Comparison of ENCODE assay signal across 8 cellular contexts in genomic region chr9:20620658-20621552, GRCh38. TPM values are rescaled to one million over a fixed set of nuclear protein-coding genes. Genes with fewer than 3 reads are reported as not detected.
DNase-seq lines count a peak whose midpoint lies in the region; FAIRE-seq and TF ChIP-seq lines count a peak whose summit lies in the region.

No MANE protein-coding gene starts in this region.

- no peaks in the 10 kb centered on the region for H3K9me3 Mint-ChIP-seq in brain

- H3K4me1 ChIP-seq in iPS-20b (ENCODE audit: insufficient read depth, low read length) (peaks cover 5% of the 10 kb centered on the region), small intestine (ENCODE audit: control insufficient read depth in 2 of 2, insufficient read depth in 1 of 2, low read depth in 1 of 2, low read length in 1 of 2) (peaks cover 0 to 2% of the 10 kb centered on the region in 2 donors)

- H3K4me3 ChIP-seq in iPS-20b (ENCODE audit: low read length): peak overlapping the region; percentile 77
- H3K4me3 ChIP-seq in small intestine (ENCODE audit: low read depth in 1 of 2, low read length in 2 of 2): peak overlapping the region; percentile 61 to 99

- peaks cover 8% of the 10 kb centered on the region for H3K36me3 Mint-ChIP-seq in brain

- H3K4me3 Mint-ChIP-seq in brain: peak overlapping the region; percentile 85 to 100 (median 99)

- peak overlapping the region; percentile 9; the same call in 1 of the 2 replicates for H3K9ac ChIP-seq in iPS-20b (ENCODE audit: low read depth, low read length)

- H3K27me3 ChIP-seq in iPS-20b (ENCODE audit: insufficient read depth, low read length): peaks cover 60% of the 10 kb centered on the region
- H3K27me3 ChIP-seq in small intestine (ENCODE audit: control insufficient read depth in 2 of 2, insufficient read depth in 2 of 2, low read length in 2 of 2): no peaks in the 10 kb centered on the region

- FAIRE-seq in small intestine (lab: Jason Lieb, UNC) (no peak), RCC 7860 (lab: Jason Lieb, UNC) (no peak)

- H3K27ac ChIP-seq in iPS-20b (ENCODE audit: low read length) (no peak overlapping the region), small intestine (ENCODE audit: low read depth in 1 of 2, low read length in 1 of 2) (peak overlapping the region; percentile 16 to 91)

- H3K36me3 ChIP-seq in iPS-20b (ENCODE audit: insufficient read depth, low read depth, low read length): no peaks in the 10 kb centered on the region
- no peaks in the 10 kb centered on the region for H3K36me3 ChIP-seq in small intestine (ENCODE audit: control insufficient read depth in 2 of 2, insufficient read depth in 2 of 2, low read length in 2 of 2)

- DNase-seq in NCI-H1105 treated with DMSO at 0.1 percent for 48 hours (lab: John Stamatoyannopoulos, UW) (peak; percentile 29), NCI-H1105 (lab: John Stamatoyannopoulos, UW) (no peak), T-helper 22 cell (ENCODE audit: low read depth) (peak; percentile 41), small intestine (peak; percentile 35), RCC 7860 (ENCODE audit: low spot score) (no peak)
- no peak for DNase-seq in NK-92 treated with Interleukin-12 subunit alpha and Interleukin-12 subunit beta, amount 100 ng/mL, for 24 hours (lab: John Stamatoyannopoulos, UW)

- TF ChIP-seq CTCF in brain (conservative IDR thresholded peaks at IDR 0.05): no peak

- 1% methylated on average over 69 to 74 of the region's 74 CpGs for WGBS in small intestine, 3 donors

- H3K9me3 ChIP-seq in iPS-20b (ENCODE audit: insufficient read depth, low read depth, low read length) (no peaks in the 10 kb centered on the region), small intestine (ENCODE audit: control insufficient read depth, low read depth) (no peaks in the 10 kb centered on the region)

- peaks cover 32% of the 10 kb centered on the region for H3K27me3 Mint-ChIP-seq in brain

- peaks cover 63% of the 10 kb centered on the region for H3K4me1 Mint-ChIP-seq in brain

- peak overlapping the region; percentile 98 to 100 (median 99) for H3K27ac Mint-ChIP-seq in brain

RNA-seq across cellular contexts. Expression of gene MLLT3, which starts 1.4 kb away (rescaled TPM):
- 29.4 TPM for polyA plus RNA-seq in brain (ENCODE audit: insufficient read depth, low read depth, low replicate concordance)
- polyA plus RNA-seq in small intestine: 10 to 100 TPM in 2 of 3 donors, 1 to 10 TPM in 1; 8.9 to 14.9 (median 13.2) TPM

Comparison
In these comparisons a context has a peak if more than half of its experiments do, and no peak if none do; other contexts are left out.
1. DNase-seq: peak in NCI-H1105 treated with DMSO at 0.1 percent for 48 hours (single experiment), T-helper 22 cell (single experiment) and small intestine (single experiment); none in NCI-H1105 (single experiment), NK-92 treated with Interleukin-12 subunit alpha and Interleukin-12 subunit beta, amount 100 ng/mL, for 24 hours (single experiment) and RCC 7860 (single experiment).